Comparison of ENCODE assay signal across 8 cellular contexts in genomic region chr5:75236322-75237316, GRCh38. TPM values are rescaled to one million over a fixed set of nuclear protein-coding genes. Genes with fewer than 3 reads are reported as not detected.
DNase-seq lines count a peak whose midpoint lies in the region; ATAC-seq and TF ChIP-seq lines count a peak whose summit lies in the region.

A gene with protein sequence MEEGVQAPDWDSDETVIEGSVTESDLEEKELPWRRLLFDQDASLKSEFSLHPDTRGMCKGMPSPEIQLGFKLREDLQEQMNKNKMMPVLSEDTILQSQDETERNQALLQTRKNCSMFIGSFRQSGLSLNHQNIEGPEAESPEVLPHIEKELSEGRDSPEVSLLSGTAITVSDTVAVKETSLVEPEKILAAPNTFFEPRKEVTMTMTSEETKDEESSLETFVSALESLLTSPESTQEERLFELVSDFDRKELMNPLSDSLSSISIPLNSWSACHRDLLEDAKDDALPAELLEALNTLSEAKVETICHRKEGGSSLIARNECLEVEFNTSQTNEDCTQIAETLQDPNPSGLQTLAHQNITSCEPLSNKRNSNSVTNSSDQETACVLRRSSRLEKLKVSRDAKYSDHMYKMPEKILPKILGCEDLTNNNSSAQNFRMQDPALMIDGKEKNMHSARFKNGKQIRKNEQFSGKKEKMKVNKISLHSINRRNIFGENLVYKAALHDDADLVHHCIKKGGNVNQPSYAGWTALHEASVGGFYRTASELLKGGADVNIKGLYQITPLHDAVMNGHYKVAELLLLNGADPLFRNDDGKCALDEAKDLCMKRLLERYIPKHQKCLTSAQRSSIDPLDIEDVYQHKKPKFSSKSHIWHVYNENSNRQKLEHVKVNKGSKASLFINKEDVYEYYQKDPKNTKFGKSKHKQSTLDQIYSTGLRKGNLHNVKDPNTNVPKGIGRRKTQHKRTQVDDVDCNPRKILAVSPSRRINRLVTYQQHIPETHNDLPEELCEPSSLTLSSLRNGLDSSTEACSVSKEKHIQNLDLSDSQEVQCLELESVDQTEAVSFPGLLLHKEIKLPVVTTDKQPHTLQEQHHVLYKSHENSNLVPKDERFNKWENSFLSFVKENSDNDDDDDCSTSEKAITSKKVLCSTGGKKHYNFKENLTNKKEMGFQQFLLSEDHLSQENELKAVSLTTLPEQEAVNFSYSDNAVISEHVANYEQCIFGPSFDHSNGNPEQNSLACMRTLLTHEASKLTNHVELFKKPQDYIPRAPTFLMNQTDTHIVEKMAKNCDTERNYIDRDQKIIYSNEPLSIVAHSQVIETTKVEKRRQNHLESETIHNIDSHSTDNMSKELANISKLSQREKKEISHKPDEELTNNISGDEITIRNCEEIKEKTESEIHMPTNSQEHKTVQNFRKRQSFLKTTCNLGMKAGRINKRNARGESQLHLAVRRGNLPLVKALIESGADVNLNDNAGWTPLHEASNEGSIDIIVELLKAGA (N-terminal part only) (minus strand): TSS chr5:75236878. CDS start chr5:75236686, 192 bp downstream.

- peak; percentile 79 for TF ChIP-seq RAD21 in Ishikawa (IDR thresholded peaks at IDR 0.05; ENCODE audit: low read depth)

- TF ChIP-seq CTCF in fibroblast of lung (conservative IDR thresholded peaks at IDR 0.05 in 1 of 2, IDR thresholded peaks at IDR 0.05 in 1 of 2; ENCODE audit: low read depth in 1 of 2, low read length in 2 of 2) = peak; percentile 27 to 49

- no peaks in the 10 kb centered on the region for H3K9me3 Mint-ChIP-seq in activated T-helper 1 cell treated with anti-CD3 and anti-CD28 coated beads, Interleukin-12 subunit alpha, Interleukin-12 subunit beta, Interleukin-2, Interleukin-4 antibody, amounts not matched to agents 30 ng/mL and 10 ng/mL and 1 ng/mL, durations not matched to agents 14 hours and 24 hours and 36 hours
- H3K9me3 Mint-ChIP-seq in naive thymus-derived CD8-positive, alpha-beta T cell = no peaks in the 10 kb centered on the region
- H3K9me3 Mint-ChIP-seq in stimulated activated naive B cell treated with anti-CD40 and anti-IgM and Interleukin-4, amounts not matched to agents 10 μg/mL and 1 μg/mL and 100 μg/mL, for 72 hours = no peaks in the 10 kb centered on the region

- H3K4me1 Mint-ChIP-seq in activated T-helper 1 cell treated with anti-CD3 and anti-CD28 coated beads, Interleukin-12 subunit alpha, Interleukin-12 subunit beta, Interleukin-2, Interleukin-4 antibody, amounts not matched to agents 30 ng/mL and 10 ng/mL and 1 ng/mL, durations not matched to agents 14 hours and 24 hours and 36 hours (ENCODE audit: low read depth) = peaks cover 15% of the 10 kb centered on the region
- H3K4me1 Mint-ChIP-seq in naive thymus-derived CD8-positive, alpha-beta T cell = peaks cover 4 to 24% (median 22%) of the 10 kb centered on the region in 4 donors
- H3K4me1 Mint-ChIP-seq in stimulated activated naive B cell treated with anti-CD40 and anti-IgM and Interleukin-4, amounts not matched to agents 10 μg/mL and 1 μg/mL and 100 μg/mL, for 72 hours = peaks cover 3 to 6% of the 10 kb centered on the region in 2 donors

- H3K36me3 Mint-ChIP-seq in activated T-helper 1 cell treated with anti-CD3 and anti-CD28 coated beads, Interleukin-12 subunit alpha, Interleukin-12 subunit beta, Interleukin-2, Interleukin-4 antibody, amounts not matched to agents 30 ng/mL and 10 ng/mL and 1 ng/mL, durations not matched to agents 14 hours and 24 hours and 36 hours (ENCODE audit: low read depth) = no peaks in the 10 kb centered on the region
- H3K36me3 Mint-ChIP-seq in naive thymus-derived CD8-positive, alpha-beta T cell = no peaks in the 10 kb centered on the region
- no peaks in the 10 kb centered on the region for H3K36me3 Mint-ChIP-seq in stimulated activated naive B cell treated with anti-CD40 and anti-IgM and Interleukin-4, amounts not matched to agents 10 μg/mL and 1 μg/mL and 100 μg/mL, for 72 hours

- H3K36me3 ChIP-seq in fibroblast of lung (ENCODE audit: control insufficient read depth, insufficient read depth, low read length) = no peaks in the 10 kb centered on the region

- TF ChIP-seq EP300 in Ishikawa (IDR thresholded peaks at IDR 0.05; ENCODE audit: borderline replicate concordance) = no peak

- H3K9ac ChIP-seq in fibroblast of lung (ENCODE audit: insufficient read depth, low read length) = peak within 1 kb of the TSS; percentile 51

- H3K27ac ChIP-seq in fibroblast of lung (ENCODE audit: insufficient read depth, low read length) = peak within 1 kb of the TSS; percentile 38

- H3K9me3 ChIP-seq in fibroblast of lung (ENCODE audit: control insufficient read depth, insufficient read depth, low read depth, low read length) = no peaks in the 10 kb centered on the region

- peak within 1 kb of the TSS; percentile 93 for H3K4me2 ChIP-seq in fibroblast of lung (ENCODE audit: extremely low read depth, insufficient read depth, low read length)

- H3K27me3 Mint-ChIP-seq in activated T-helper 1 cell treated with anti-CD3 and anti-CD28 coated beads, Interleukin-12 subunit alpha, Interleukin-12 subunit beta, Interleukin-2, Interleukin-4 antibody, amounts not matched to agents 30 ng/mL and 10 ng/mL and 1 ng/mL, durations not matched to agents 14 hours and 24 hours and 36 hours (ENCODE audit: insufficient read depth) = peaks cover 6% of the 10 kb centered on the region
- H3K27me3 Mint-ChIP-seq in naive thymus-derived CD8-positive, alpha-beta T cell = no peaks in the 10 kb centered on the region
- peaks cover 0 to 8% of the 10 kb centered on the region in 2 donors for H3K27me3 Mint-ChIP-seq in stimulated activated naive B cell treated with anti-CD40 and anti-IgM and Interleukin-4, amounts not matched to agents 10 μg/mL and 1 μg/mL and 100 μg/mL, for 72 hours

- peak within 1 kb of the TSS; percentile 97 for H3K27ac Mint-ChIP-seq in activated T-helper 1 cell treated with anti-CD3 and anti-CD28 coated beads, Interleukin-12 subunit alpha, Interleukin-12 subunit beta, Interleukin-2, Interleukin-4 antibody, amounts not matched to agents 30 ng/mL and 10 ng/mL and 1 ng/mL, durations not matched to agents 14 hours and 24 hours and 36 hours
- H3K27ac Mint-ChIP-seq in naive thymus-derived CD8-positive, alpha-beta T cell = peak within 1 kb of the TSS; percentile 97 to 100 (median 98)
- peak within 1 kb of the TSS; percentile 93 for H3K27ac Mint-ChIP-seq in stimulated activated naive B cell treated with anti-CD40 and anti-IgM and Interleukin-4, amounts not matched to agents 10 μg/mL and 1 μg/mL and 100 μg/mL, for 72 hours

- intact Hi-C loops in activated T-helper 1 cell treated with anti-CD3 and anti-CD28 coated beads, Interleukin-12 subunit alpha, Interleukin-12 subunit beta, Interleukin-2, Interleukin-4 antibody, amounts not matched to agents 30 ng/mL and 10 ng/mL and 1 ng/mL, durations not matched to agents 14 hours and 24 hours and 36 hours (cut with micrococcal nuclease) = loop anchor here (1.0 to 10.0 kb wide), 15 partner anchors 29 to 1020 kb away; partner anchors contain the start of genes CERT1, GFM2, HEXB and HMGCR

- H3K4me3 Mint-ChIP-seq in activated T-helper 1 cell treated with anti-CD3 and anti-CD28 coated beads, Interleukin-12 subunit alpha, Interleukin-12 subunit beta, Interleukin-2, Interleukin-4 antibody, amounts not matched to agents 30 ng/mL and 10 ng/mL and 1 ng/mL, durations not matched to agents 14 hours and 24 hours and 36 hours = peak within 1 kb of the TSS; percentile 90
- peak within 1 kb of the TSS; percentile 80 to 98 (median 94) for H3K4me3 Mint-ChIP-seq in naive thymus-derived CD8-positive, alpha-beta T cell
- H3K4me3 Mint-ChIP-seq in stimulated activated naive B cell treated with anti-CD40 and anti-IgM and Interleukin-4, amounts not matched to agents 10 μg/mL and 1 μg/mL and 100 μg/mL, for 72 hours = peak within 1 kb of the TSS; percentile 93 to 94

- peak; percentile 98 for ATAC-seq in GM21576 (IDR thresholded peaks at IDR 0.05; ENCODE audit: unreplicated experiment)
- ATAC-seq in naive thymus-derived CD8-positive, alpha-beta T cell = peak; percentile 93 to 95
- peak; percentile 98 to 99 for ATAC-seq in stimulated activated naive B cell treated with anti-CD40 and anti-IgM and Interleukin-4, amounts not matched to agents 10 μg/mL and 1 μg/mL and 100 μg/mL, for 72 hours (replicated peaks)

- no peaks in the 10 kb centered on the region for H3K27me3 ChIP-seq in fibroblast of lung (ENCODE audit: control insufficient read depth, insufficient read depth, low read length)

- peaks cover 2% of the 10 kb centered on the region for H3K4me1 ChIP-seq in fibroblast of lung (ENCODE audit: control insufficient read depth, extremely low read depth, insufficient read depth, low read length)

- POLR2A ChIA-PET in naive thymus-derived CD8-positive, alpha-beta T cell (lab: Charles Lee) = interaction anchor here (0.5 to 3.7 kb wide), 34 partner anchors 9 to 948 kb away, joined by 3 to 201 read pairs (median 4); partner anchors contain the start of genes FAM169A, GCNT4, GFM2 and HMGCR

- DNase-seq in DMS79 treated with DMSO at 0.1 percent for 48 hours (lab: John Stamatoyannopoulos, UW) (peak; percentile 34), fibroblast of lung (ENCODE audit: low read depth in 2 of 2) (peak; percentile 69 to 79)
- peak; percentile 86 for DNase-seq in activated T-helper 1 cell treated with anti-CD3 and anti-CD28 coated beads, Interleukin-12 subunit alpha, Interleukin-12 subunit beta, Interleukin-2, Interleukin-4 antibody, amounts not matched to agents 30 ng/mL and 10 ng/mL and 1 ng/mL, durations not matched to agents 14 hours and 24 hours and 36 hours (ENCODE audit: low spot score)
- peak; percentile 83 to 95 (median 91) for DNase-seq in naive thymus-derived CD8-positive, alpha-beta T cell
- peak; percentile 80 for DNase-seq in stimulated activated naive B cell treated with anti-CD40 and anti-IgM and Interleukin-4, amounts not matched to agents 10 μg/mL and 1 μg/mL and 100 μg/mL, for 72 hours

- peak within 1 kb of the TSS; percentile 98 for H2AFZ ChIP-seq in fibroblast of lung (ENCODE audit: low read length)

- H3K4me3 ChIP-seq in fibroblast of lung (replicated peaks in 1 of 4; ENCODE audit: control extremely low read depth in 1 of 4, insufficient read depth in 1 of 4, low read depth in 3 of 4, low read length in 4 of 4) = peak within 1 kb of the TSS; percentile 73 to 80 (median 78)

- no peaks in the 10 kb centered on the region for H4K20me1 ChIP-seq in fibroblast of lung (ENCODE audit: control insufficient read depth, extremely low read depth, insufficient read depth, low read length)

- no peaks in the 10 kb centered on the region for H3K79me2 ChIP-seq in fibroblast of lung (ENCODE audit: control insufficient read depth, insufficient read depth, low read length)

RNA-seq across cellular contexts. Expression of the gene that starts here (rescaled TPM):
- polyA plus RNA-seq in PFSK-1 (2012; ENCODE audit: insufficient read length, low read depth) = not detected
- total RNA-seq in activated T-helper 1 cell treated with anti-CD3 and anti-CD28 coated beads, Interleukin-12 subunit alpha, Interleukin-12 subunit beta, Interleukin-2, Interleukin-4 antibody, amounts not matched to agents 30 ng/mL and 10 ng/mL and 1 ng/mL, durations not matched to agents 14 hours and 24 hours and 36 hours = 0.36 and 0.37 TPM in 2 replicates
- total RNA-seq in fibroblast of lung = 0.26 and 0.33 TPM in 2 replicates
- 0.05 and 0.06 TPM in 2 replicates for polyA plus RNA-seq in fibroblast of lung
- 0.02 and 0.05 TPM in 2 replicates for polyA plus RNA-seq in fibroblast of lung (2012)
- polyA minus RNA-seq in fibroblast of lung (ENCODE audit: low replicate concordance) = not detected in 2 replicates
- 1 to 10 TPM; 2.7 to 2.8 TPM for total RNA-seq in naive thymus-derived CD8-positive, alpha-beta T cell
- under 1 TPM; 0.55 to 0.58 (median 0.55) TPM for polyA plus RNA-seq in naive thymus-derived CD8-positive, alpha-beta T cell

Comparison
In these comparisons a context has a peak if more than half of its experiments do, and no peak if none do; other contexts are left out.
1. Peak in every context shown above with its lines: DNase-seq, ATAC-seq, H3K4me3 ChIP-seq and H3K27ac ChIP-seq.
2. Peak in DNase-seq in activated T-helper 1 cell treated with anti-CD3 and anti-CD28 coated beads, Interleukin-12 subunit alpha, Interleukin-12 subunit beta, Interleukin-2, Interleukin-4 antibody, amounts not matched to agents 30 ng/mL and 10 ng/mL and 1 ng/mL, durations not matched to agents 14 hours and 24 hours and 36 hours; RNA of the gene not detected or under 1 TPM.
3. Peak in DNase-seq, H3K4me3 ChIP-seq, H3K27ac ChIP-seq, H3K9ac ChIP-seq and H3K4me2 ChIP-seq in fibroblast of lung; RNA of the gene not detected or under 1 TPM.
4. DNase-seq: peak in every context shown above with its lines; median percentile 91 in naive thymus-derived CD8-positive, alpha-beta T cell; 86 in activated T-helper 1 cell treated with anti-CD3 and anti-CD28 coated beads, Interleukin-12 subunit alpha, Interleukin-12 subunit beta, Interleukin-2, Interleukin-4 antibody, amounts not matched to agents 30 ng/mL and 10 ng/mL and 1 ng/mL, durations not matched to agents 14 hours and 24 hours and 36 hours; 80 in stimulated activated naive B cell treated with anti-CD40 and anti-IgM and Interleukin-4, amounts not matched to agents 10 μg/mL and 1 μg/mL and 100 μg/mL, for 72 hours; 74 in fibroblast of lung; 34 in DMS79 treated with DMSO at 0.1 percent for 48 hours.